Comparison of ENCODE assay signal across 29 cellular contexts in genomic region chr17:31134526-31134925, GRCh38.
"Had no signal": no experiment of that assay in that cellular context is flagged by ENCODE, and none has a peak within 500 bp of the region (broad histone marks: within the 10 kb centered on the region; RNA-seq: fewer than 3 reads in every experiment).

No MANE protein-coding gene starts in this region.

- H3K27ac ChIP-seq: adrenal gland, gastrocnemius medialis, right atrium auricular region, spleen, thoracic aorta had no signal

- FAIRE-seq: keratinocyte had no signal

- ATAC-seq: effector memory CD8-positive, alpha-beta T cell; gastrocnemius medialis; left cardiac atrium; left ventricle myocardium superior; mucosa of descending colon; natural killer cell treated with Interleukin-12 subunit alpha and Interleukin-12 subunit beta and Interleukin-15 and Interleukin-18, amount 100 ng/mL, for 72 hours; stimulated activated naive CD8-positive, alpha-beta T cell treated with anti-CD3 and anti-CD28 coated beads, Interleukin-15, Interleukin-2, amounts not matched to agents 100 U/mL and 50 U/mL, for 24 hours had no signal

- DNase-seq: activated CD4-positive, alpha-beta memory T cell treated with anti-CD3 and anti-CD28 coated beads for 36 hours; activated CD4-positive, alpha-beta T cell treated with anti-CD3 and anti-CD28 coated beads, Interleukin-2, amount 10 ng/mL, durations not matched to agents 24 days and 14 days; activated CD4-positive, CD25-positive, alpha-beta regulatory T cell treated with anti-CD3 and anti-CD28 coated beads, Interleukin-2, amount 50 U/mL, for 72 hours; activated CD8-positive, alpha-beta memory T cell treated with anti-CD3 and anti-CD28 coated beads, Interleukin-2, amount 50 U/mL, for 4 hours; activated effector memory CD4-positive, alpha-beta T cell treated with anti-CD3 and anti-CD28 coated beads, Interleukin-2, amount 50 U/mL, for 16 hours; activated naive CD4-positive, alpha-beta T cell treated with anti-CD3 and anti-CD28 coated beads for 36 hours; activated naive CD8-positive, alpha-beta T cell treated with anti-CD3 and anti-CD28 coated beads for 36 hours; activated T-cell treated with anti-CD3 and anti-CD28 coated beads, Interleukin-2, amount 50 U/mL, for 1 hour; adrenal gland; aorta; cortex of kidney; effector memory CD8-positive, alpha-beta T cell; erythroblast; gastrocnemius medialis; glutamatergic neuron; left cardiac atrium; left ventricle myocardium superior; mucosa of descending colon; spleen; stimulated activated naive CD8-positive, alpha-beta T cell treated with anti-CD3 and anti-CD28 coated beads, Interleukin-15, Interleukin-2, amounts not matched to agents 100 U/mL and 50 U/mL, for 24 hours; T-helper 9 cell had no signal

- H3K27ac Mint-ChIP-seq: activated CD4-positive, alpha-beta memory T cell treated with anti-CD3 and anti-CD28 coated beads for 36 hours; activated CD4-positive, alpha-beta T cell treated with anti-CD3 and anti-CD28 coated beads, Interleukin-2, amount 10 ng/mL, durations not matched to agents 24 days and 14 days; activated naive CD4-positive, alpha-beta T cell treated with anti-CD3 and anti-CD28 coated beads for 36 hours; activated naive CD8-positive, alpha-beta T cell treated with anti-CD3 and anti-CD28 coated beads for 36 hours; activated T-helper 1 cell treated with anti-CD3 and anti-CD28 coated beads, Interleukin-12 subunit alpha, Interleukin-12 subunit beta, Interleukin-2, Interleukin-4 antibody, amounts not matched to agents 30 ng/mL and 10 ng/mL and 1 ng/mL, durations not matched to agents 14 hours and 24 hours and 36 hours; effector memory CD8-positive, alpha-beta T cell; natural killer cell treated with Interleukin-12 subunit alpha and Interleukin-12 subunit beta and Interleukin-15 and Interleukin-18, amount 100 ng/mL, for 72 hours; T-helper 1 cell treated with Interleukin-12 subunit alpha and Interleukin-12 subunit beta and Interleukin-4 antibody, amounts not matched to agents 30 μg/mL and 1 μg/mL, for 36 hours; type B pancreatic cell had no signal

- H3K27me3 Mint-ChIP-seq: activated CD4-positive, alpha-beta memory T cell treated with anti-CD3 and anti-CD28 coated beads for 36 hours; activated CD4-positive, alpha-beta T cell treated with anti-CD3 and anti-CD28 coated beads, Interleukin-2, amount 10 ng/mL, durations not matched to agents 24 days and 14 days; activated naive CD8-positive, alpha-beta T cell treated with anti-CD3 and anti-CD28 coated beads for 36 hours; brain; effector memory CD8-positive, alpha-beta T cell; natural killer cell treated with Interleukin-12 subunit alpha and Interleukin-12 subunit beta and Interleukin-15 and Interleukin-18, amount 100 ng/mL, for 72 hours; type B pancreatic cell had no signal

- H3K36me3 ChIP-seq: adrenal gland, gastrocnemius medialis, thoracic aorta had no signal

- H3K9me3 ChIP-seq: adrenal gland, gastrocnemius medialis, mucosa of descending colon, right atrium auricular region, spleen, thoracic aorta had no signal

- H3K4me3 Mint-ChIP-seq: activated CD4-positive, alpha-beta memory T cell treated with anti-CD3 and anti-CD28 coated beads for 36 hours; activated CD4-positive, alpha-beta T cell treated with anti-CD3 and anti-CD28 coated beads, Interleukin-2, amount 10 ng/mL, durations not matched to agents 24 days and 14 days; activated naive CD4-positive, alpha-beta T cell treated with anti-CD3 and anti-CD28 coated beads for 36 hours; activated naive CD8-positive, alpha-beta T cell treated with anti-CD3 and anti-CD28 coated beads for 36 hours; activated T-helper 1 cell treated with anti-CD3 and anti-CD28 coated beads, Interleukin-12 subunit alpha, Interleukin-12 subunit beta, Interleukin-2, Interleukin-4 antibody, amounts not matched to agents 30 ng/mL and 10 ng/mL and 1 ng/mL, durations not matched to agents 14 hours and 24 hours and 36 hours; brain; effector memory CD8-positive, alpha-beta T cell; natural killer cell treated with Interleukin-12 subunit alpha and Interleukin-12 subunit beta and Interleukin-15 and Interleukin-18, amount 100 ng/mL, for 72 hours; T-helper 1 cell treated with Interleukin-12 subunit alpha and Interleukin-12 subunit beta and Interleukin-4 antibody, amounts not matched to agents 30 μg/mL and 1 μg/mL, for 36 hours; type B pancreatic cell had no signal

- H3K27me3 ChIP-seq: adrenal gland, gastrocnemius medialis, right atrium auricular region, spleen had no signal

- H3K4me3 ChIP-seq: adrenal gland, gastrocnemius medialis, mucosa of descending colon, right atrium auricular region, spleen, thoracic aorta had no signal

- H3K36me3 Mint-ChIP-seq: natural killer cell treated with Interleukin-12 subunit alpha and Interleukin-12 subunit beta and Interleukin-15 and Interleukin-18, amount 100 ng/mL, for 72 hours had no signal

- H3K9me3 Mint-ChIP-seq: activated CD4-positive, alpha-beta memory T cell treated with anti-CD3 and anti-CD28 coated beads for 36 hours; activated CD4-positive, alpha-beta T cell treated with anti-CD3 and anti-CD28 coated beads, Interleukin-2, amount 10 ng/mL, durations not matched to agents 24 days and 14 days; activated naive CD4-positive, alpha-beta T cell treated with anti-CD3 and anti-CD28 coated beads for 36 hours; activated naive CD8-positive, alpha-beta T cell treated with anti-CD3 and anti-CD28 coated beads for 36 hours; activated T-helper 1 cell treated with anti-CD3 and anti-CD28 coated beads, Interleukin-12 subunit alpha, Interleukin-12 subunit beta, Interleukin-2, Interleukin-4 antibody, amounts not matched to agents 30 ng/mL and 10 ng/mL and 1 ng/mL, durations not matched to agents 14 hours and 24 hours and 36 hours; effector memory CD8-positive, alpha-beta T cell; natural killer cell treated with Interleukin-12 subunit alpha and Interleukin-12 subunit beta and Interleukin-15 and Interleukin-18, amount 100 ng/mL, for 72 hours; T-helper 1 cell treated with Interleukin-12 subunit alpha and Interleukin-12 subunit beta and Interleukin-4 antibody, amounts not matched to agents 30 μg/mL and 1 μg/mL, for 36 hours; type B pancreatic cell had no signal

- H3K4me1 ChIP-seq: adrenal gland, spleen had no signal
